Comparison of ENCODE assay signal across 16 cellular contexts in the genomic region with DNA sequence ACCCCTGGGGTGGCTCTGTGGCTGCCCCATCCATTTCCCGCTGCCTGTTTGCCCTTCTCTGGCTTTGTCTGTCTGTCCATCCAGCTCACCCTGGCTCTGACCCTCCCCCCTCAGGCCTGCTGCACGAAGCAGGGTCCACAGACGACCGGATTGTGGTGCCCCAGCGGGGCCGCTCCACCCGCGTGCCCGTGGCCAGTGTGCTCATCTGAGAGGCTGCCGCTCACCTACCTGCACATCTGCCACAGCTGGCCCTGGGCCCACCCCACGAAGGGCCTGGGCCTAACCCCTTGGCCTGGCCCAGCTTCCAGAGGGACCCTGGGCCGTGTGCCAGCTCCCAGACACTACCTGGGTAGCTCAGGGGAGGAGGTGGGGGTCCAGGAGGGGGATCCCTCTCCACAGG. TPM values are rescaled to one million over a fixed set of nuclear protein-coding genes. Genes with fewer than 3 reads are reported as not detected.
A peak's percentile ranks its signal among the peaks of the same experiment; 100 is the strongest.
DNase-seq lines count a peak whose midpoint lies in the region; ATAC-seq, FAIRE-seq and TF ChIP-seq lines count a peak whose summit lies in the region.
"Had no signal": no experiment of that assay in that cellular context is flagged by ENCODE, and none has a peak within 500 bp of the region (broad histone marks: within the 10 kb centered on the region; RNA-seq: fewer than 3 reads in every experiment).

No MANE protein-coding gene starts in this region.

- no peak for FAIRE-seq in endothelial cell of umbilical vein (lab: Jason Lieb, UNC)
- FAIRE-seq: kidney had no signal

- 73 to 82% methylated on average over 8 to 11 of the region's 12 CpGs for WGBS in upper lobe of left lung, 2 donors
- 90% methylated on average over 12 of the region's 12 CpGs for WGBS in hepatocyte (ENCODE audit: low lambda C conversion rate, missing lambda C conversion rate)

- H2AFZ ChIP-seq in endothelial cell of umbilical vein (ENCODE audit: low read depth, low read length) = no peak overlapping the region
- H2AFZ ChIP-seq in hepatocyte = no peak overlapping the region
- H2AFZ ChIP-seq: parathyroid adenoma had no signal

- ATAC-seq in RWPE2 (ENCODE audit: low read depth) (no peak), upper lobe of left lung (ENCODE audit: low FRiP score in 2 of 2) (no peak), HG03139 (IDR thresholded peaks at IDR 0.05; ENCODE audit: unreplicated experiment) (no peak)

- no peak overlapping the region for H3K27ac Mint-ChIP-seq in activated naive CD4-positive, alpha-beta T cell treated with anti-CD3 and anti-CD28 coated beads, Interleukin-2, amount 50 U/mL, for 24 hours

- no peak for TF ChIP-seq POLR2A in endothelial cell of umbilical vein (IDR thresholded peaks at IDR 0.05; ENCODE audit: low read depth, low read length)
- no peak for TF ChIP-seq POLR2A in upper lobe of left lung (IDR thresholded peaks at IDR 0.05)

- H3K4me3 Mint-ChIP-seq in activated naive CD4-positive, alpha-beta T cell treated with anti-CD3 and anti-CD28 coated beads, Interleukin-2, amount 50 U/mL, for 24 hours = peak overlapping the region; percentile 83

- H3K27me3 Mint-ChIP-seq in activated naive CD4-positive, alpha-beta T cell treated with anti-CD3 and anti-CD28 coated beads, Interleukin-2, amount 50 U/mL, for 24 hours = no peaks in the 10 kb centered on the region

- H3K9me1 ChIP-seq in endothelial cell of umbilical vein (replicated peaks; ENCODE audit: control insufficient read depth, extremely low read depth, insufficient read depth, low read length) = no peaks in the 10 kb centered on the region

- no peak for TF ChIP-seq EP300 in upper lobe of left lung (IDR thresholded peaks at IDR 0.05)

- H3K9me3 Mint-ChIP-seq in activated naive CD4-positive, alpha-beta T cell treated with anti-CD3 and anti-CD28 coated beads, Interleukin-2, amount 50 U/mL, for 24 hours = peaks cover 8% of the 10 kb centered on the region

- TSS peak; percentile 44 for BruUV-seq in endothelial cell of umbilical vein (replicated peaks; lab: Mats Ljungman, UMichigan)

- H3K4me2 ChIP-seq in endothelial cell of umbilical vein (ENCODE audit: insufficient read depth, low read length) (no peak overlapping the region), hepatocyte (no peak overlapping the region)

- H3K27ac ChIP-seq in RWPE2 (ENCODE audit: poor library complexity, severe bottlenecking) = no peak overlapping the region
- no peak overlapping the region for H3K27ac ChIP-seq in endothelial cell of umbilical vein (ENCODE audit: insufficient read depth, low read depth, low read length)
- H3K27ac ChIP-seq in upper lobe of left lung = peak overlapping the region in 3 of 4 donors; percentile 20 to 73 (median 37)
- H3K27ac ChIP-seq in colonic mucosa = no peak overlapping the region
- H3K27ac ChIP-seq in hepatocyte = no peak overlapping the region
- H3K27ac ChIP-seq: epithelial cell of prostate, parathyroid adenoma, testis had no signal

- dilution Hi-C loops in endothelial cell of umbilical vein (cut with MboI; ENCODE audit: extremely low pct_ligation_motif_present, low sequenced_read_pairs) = no loop called here

- peaks cover 28% of the 10 kb centered on the region for H3K36me3 ChIP-seq in RWPE2 (ENCODE audit: low read depth)
- peaks cover 5 to 31% of the 10 kb centered on the region in 2 experiments for H3K36me3 ChIP-seq in endothelial cell of umbilical vein (ENCODE audit: control insufficient read depth in 2 of 2, extremely low read depth in 1 of 2, insufficient read depth in 2 of 2, low read length in 2 of 2)
- peaks cover 3 to 94% (median 67%) of the 10 kb centered on the region in 4 donors for H3K36me3 ChIP-seq in upper lobe of left lung
- no peaks in the 10 kb centered on the region for H3K36me3 ChIP-seq in colonic mucosa
- no peaks in the 10 kb centered on the region for H3K36me3 ChIP-seq in hepatocyte (replicated peaks; ENCODE audit: insufficient read depth, low read depth)

- H4K20me1 ChIP-seq in endothelial cell of umbilical vein (replicated peaks; ENCODE audit: control insufficient read depth, extremely low read depth, insufficient read depth, low read length) (no peaks in the 10 kb centered on the region), hepatocyte (ENCODE audit: insufficient read depth, poor library complexity, severe bottlenecking) (no peaks in the 10 kb centered on the region)

- no peak for TF ChIP-seq CTCF in RWPE2 (IDR thresholded peaks at IDR 0.05; ENCODE audit: poor library complexity, severe bottlenecking)
- TF ChIP-seq CTCF in endothelial cell of umbilical vein (IDR thresholded peaks at IDR 0.05; ENCODE audit: extremely low read depth in 1 of 2, insufficient read depth in 1 of 2, low read depth in 1 of 2, low read length in 2 of 2) = no peak
- no peak for TF ChIP-seq CTCF in upper lobe of left lung (IDR thresholded peaks at IDR 0.05)
- TF ChIP-seq CTCF in colonic mucosa (IDR thresholded peaks at IDR 0.05) = no peak
- TF ChIP-seq CTCF in hepatocyte (IDR thresholded peaks at IDR 0.05; ENCODE audit: poor library complexity) = no peak

- H3K9ac ChIP-seq in endothelial cell of umbilical vein (replicated peaks; ENCODE audit: extremely low read depth, insufficient read depth, low read length) = no peak overlapping the region
- no peak overlapping the region for H3K9ac ChIP-seq in colonic mucosa (ENCODE audit: low read depth in 2 of 2, low read length in 2 of 2)
- H3K9ac ChIP-seq: parathyroid adenoma had no signal

- H3K4me3 ChIP-seq in RWPE2 (ENCODE audit: severe bottlenecking) (no peak overlapping the region), endothelial cell of umbilical vein (replicated peaks in 1 of 3; ENCODE audit: insufficient read depth in 1 of 3, low read depth in 1 of 3, low read length in 3 of 3) (no peak overlapping the region), upper lobe of left lung (peak overlapping the region in 3 of 4 donors; percentile 5 to 47 (median 10)), colonic mucosa (no peak overlapping the region), hepatocyte (no peak overlapping the region)
- H3K4me3 ChIP-seq: mucosa of descending colon, testis had no signal

- H3K36me3 Mint-ChIP-seq in activated naive CD4-positive, alpha-beta T cell treated with anti-CD3 and anti-CD28 coated beads, Interleukin-2, amount 50 U/mL, for 24 hours = peaks cover 37% of the 10 kb centered on the region

- H3K9me2 ChIP-seq in hepatocyte (replicated peaks; ENCODE audit: insufficient read depth) = no peaks in the 10 kb centered on the region

- H3K9me3 ChIP-seq in RWPE2 (ENCODE audit: severe bottlenecking) (no peaks in the 10 kb centered on the region), endothelial cell of umbilical vein (replicated peaks; ENCODE audit: control insufficient read depth, insufficient read depth, low read length) (no peaks in the 10 kb centered on the region), upper lobe of left lung (peaks cover 0 to 11% (median 1%) of the 10 kb centered on the region in 4 donors), colonic mucosa (no peaks in the 10 kb centered on the region), hepatocyte (ENCODE audit: low read depth) (no peaks in the 10 kb centered on the region)
- H3K9me3 ChIP-seq: testis had no signal

- H3K4me1 ChIP-seq in RWPE2 (ENCODE audit: insufficient read depth, poor library complexity, severe bottlenecking) = no peaks in the 10 kb centered on the region
- H3K4me1 ChIP-seq in endothelial cell of umbilical vein (ENCODE audit: control insufficient read depth, extremely low read depth, insufficient read depth, low read length) = no peaks in the 10 kb centered on the region
- H3K4me1 ChIP-seq in upper lobe of left lung = peaks cover 0 to 9% (median 5%) of the 10 kb centered on the region in 4 donors
- no peaks in the 10 kb centered on the region for H3K4me1 ChIP-seq in colonic mucosa
- no peaks in the 10 kb centered on the region for H3K4me1 ChIP-seq in hepatocyte (ENCODE audit: insufficient read depth)
- H3K4me1 ChIP-seq: parathyroid adenoma, testis had no signal

- H3K27me3 ChIP-seq in RWPE2 (ENCODE audit: insufficient read depth, poor library complexity, severe bottlenecking) (no peaks in the 10 kb centered on the region), endothelial cell of umbilical vein (ENCODE audit: control insufficient read depth in 2 of 2, insufficient read depth in 2 of 2, low read length in 2 of 2) (no peaks in the 10 kb centered on the region), upper lobe of left lung (no peaks in the 10 kb centered on the region), colonic mucosa (no peaks in the 10 kb centered on the region), hepatocyte (no peaks in the 10 kb centered on the region)
- H3K27me3 ChIP-seq: testis had no signal

- CTCF ChIA-PET in endothelial cell of umbilical vein (lab: Charles Lee) = interaction anchor here (1.0 to 1.4 kb wide), 2 partner anchors 10 to 34 kb away, joined by 4 to 8 read pairs; no protein-coding TSS in a partner anchor

- POLR2A ChIA-PET in endothelial cell of umbilical vein (lab: Charles Lee) = interaction anchor here (1.4 kb wide), 1 partner anchor 10 kb away, joined by 3 read pairs; no protein-coding TSS in a partner anchor

- intact Hi-C loops in endothelial cell of umbilical vein (cut with micrococcal nuclease) = no loop called here
- intact Hi-C loops in colonic mucosa (cut with DNase I) = no loop called here

- H3K4me1 Mint-ChIP-seq in activated naive CD4-positive, alpha-beta T cell treated with anti-CD3 and anti-CD28 coated beads, Interleukin-2, amount 50 U/mL, for 24 hours = peaks cover 44% of the 10 kb centered on the region

- no peaks in the 10 kb centered on the region for H3K79me2 ChIP-seq in endothelial cell of umbilical vein (ENCODE audit: control insufficient read depth, insufficient read depth, low read length)
- no peaks in the 10 kb centered on the region for H3K79me2 ChIP-seq in hepatocyte

- no peak for DNase-seq in activated naive CD4-positive, alpha-beta T cell treated with anti-CD3 and anti-CD28 coated beads, Interleukin-2, amount 50 U/mL, for 16 hours
- DNase-seq in RWPE2 (ENCODE audit: low spot score) (peak; percentile 55), endothelial cell of umbilical vein (ENCODE audit: low read depth, low spot score) (no peak), upper lobe of left lung (peak in 1 of 2 donors; percentile 74), colonic mucosa (no peak), hepatocyte (ENCODE audit: low spot score) (no peak)
- DNase-seq: DMS79, kidney, NCI-H446 treated with DMSO at 0.1 percent for 48 hours, testis had no signal

RNA-seq across cellular contexts. Expression of gene LAT, which starts 0.8 kb away (rescaled TPM):
- total RNA-seq in endothelial cell of umbilical vein = 4.5 and 6.6 TPM in 2 replicates
- 5.9 and 10.1 TPM in 2 replicates for polyA plus RNA-seq in endothelial cell of umbilical vein
- 1.4 and 1.9 TPM in 2 replicates for polyA plus RNA-seq in endothelial cell of umbilical vein (2011; cell fraction: cytosol; rRNA removed)
- 37.9 and 42.9 TPM in 2 replicates for polyA plus RNA-seq in endothelial cell of umbilical vein (2011; cell fraction: nucleus; rRNA removed)
- 2.7 and 4.0 TPM in 2 replicates for polyA plus RNA-seq in endothelial cell of umbilical vein (2012)
- polyA minus RNA-seq in endothelial cell of umbilical vein = 2.2 and 2.5 TPM in 2 replicates
- polyA minus RNA-seq in endothelial cell of umbilical vein (2011; cell fraction: cytosol; rRNA and poly(A)+ RNA removed) = not detected
- polyA minus RNA-seq in endothelial cell of umbilical vein (2011; cell fraction: nucleus; rRNA and poly(A)+ RNA removed) = 2.4 and 6.3 TPM in 2 replicates
- total RNA-seq in upper lobe of left lung = 10 to 100 TPM in 4 of 6 donors, 1 to 10 TPM in 2; 3.5 to 70.2 (median 17.5) TPM
- total RNA-seq in colonic mucosa = 1 to 10 TPM; 3.7 to 7.3 TPM
- 1.00 and 3.9 TPM in 2 replicates for total RNA-seq in hepatocyte
- polyA plus RNA-seq in hepatocyte = 2.4 and 6.9 TPM in 2 replicates

RNA-seq across cellular contexts. Expression of gene SPNS1, which starts 9.5 kb away (rescaled TPM):
- total RNA-seq in endothelial cell of umbilical vein (63.7 and 65.2 TPM in 2 replicates), upper lobe of left lung (10 to 100 TPM; 23.4 to 84.7 (median 68.7) TPM), colonic mucosa (10 to 100 TPM; 30.3 to 56.3 TPM), hepatocyte (36.6 and 42.8 TPM in 2 replicates)
- polyA plus RNA-seq in endothelial cell of umbilical vein (133 and 164 TPM in 2 replicates), hepatocyte (140 and 146 TPM in 2 replicates)
- polyA plus RNA-seq in endothelial cell of umbilical vein (2011; cell fraction: cytosol; rRNA removed) = 39.7 and 59.8 TPM in 2 replicates
- 77.3 and 87.0 TPM in 2 replicates for polyA plus RNA-seq in endothelial cell of umbilical vein (2011; cell fraction: nucleus; rRNA removed)
- 45.4 and 53.9 TPM in 2 replicates for polyA plus RNA-seq in endothelial cell of umbilical vein (2012)
- polyA minus RNA-seq in endothelial cell of umbilical vein = 67.6 and 79.9 TPM in 2 replicates
- polyA minus RNA-seq in endothelial cell of umbilical vein (2011; cell fraction: cytosol; rRNA and poly(A)+ RNA removed) = 45.2 TPM
- 18.5 and 26.3 TPM in 2 replicates for polyA minus RNA-seq in endothelial cell of umbilical vein (2011; cell fraction: nucleus; rRNA and poly(A)+ RNA removed)

RNA-seq across cellular contexts. Expression of gene NFATC2IP, which starts 33.4 kb away (rescaled TPM):
- 64.8 and 69.6 TPM in 2 replicates for total RNA-seq in endothelial cell of umbilical vein
- 60.8 and 64.1 TPM in 2 replicates for polyA plus RNA-seq in endothelial cell of umbilical vein
- polyA plus RNA-seq in endothelial cell of umbilical vein (2011; cell fraction: cytosol; rRNA removed) = 25.0 and 33.6 TPM in 2 replicates
- 251 and 257 TPM in 2 replicates for polyA plus RNA-seq in endothelial cell of umbilical vein (2011; cell fraction: nucleus; rRNA removed)
- 32.1 and 39.0 TPM in 2 replicates for polyA plus RNA-seq in endothelial cell of umbilical vein (2012)
- polyA minus RNA-seq in endothelial cell of umbilical vein = 77.2 and 88.0 TPM in 2 replicates
- 15.9 TPM for polyA minus RNA-seq in endothelial cell of umbilical vein (2011; cell fraction: cytosol; rRNA and poly(A)+ RNA removed)
- polyA minus RNA-seq in endothelial cell of umbilical vein (2011; cell fraction: nucleus; rRNA and poly(A)+ RNA removed) = 67.1 and 91.5 TPM in 2 replicates
- total RNA-seq in upper lobe of left lung = 10 to 100 TPM; 24.6 to 62.9 (median 34.9) TPM
- 10 to 100 TPM; 33.3 to 57.1 TPM for total RNA-seq in colonic mucosa
- 17.3 and 17.4 TPM in 2 replicates for total RNA-seq in hepatocyte
- polyA plus RNA-seq in hepatocyte = 19.7 and 22.3 TPM in 2 replicates

RNA-seq across cellular contexts. Expression of gene CD19, which starts 52.3 kb away (rescaled TPM):
- total RNA-seq in endothelial cell of umbilical vein (not detected in 2 replicates), upper lobe of left lung (1 to 10 TPM in 2 of 6 donors, under 1 TPM in 3, not detected in 1; 0.46 to 1.4 (median 0.89) TPM), colonic mucosa (under 1 TPM; 0.40 to 0.74 TPM), hepatocyte (not detected in 2 replicates)
- polyA plus RNA-seq in endothelial cell of umbilical vein (0.06 TPM in 2 replicates), hepatocyte (not detected in 2 replicates)
- 0.03 TPM in 1 of 2 replicates, not detected in the other for polyA plus RNA-seq in endothelial cell of umbilical vein (2011; cell fraction: cytosol; rRNA removed)
- not detected in 2 replicates for polyA plus RNA-seq in endothelial cell of umbilical vein (2011; cell fraction: nucleus; rRNA removed)
- 0.16 TPM in 1 of 2 replicates, not detected in the other for polyA plus RNA-seq in endothelial cell of umbilical vein (2012)
- polyA minus RNA-seq in endothelial cell of umbilical vein = not detected in 2 replicates
- not detected for polyA minus RNA-seq in endothelial cell of umbilical vein (2011; cell fraction: cytosol; rRNA and poly(A)+ RNA removed)
- polyA minus RNA-seq in endothelial cell of umbilical vein (2011; cell fraction: nucleus; rRNA and poly(A)+ RNA removed) = not detected in 2 replicates
- total RNA-seq: cerebellum had no signal

RNA-seq across cellular contexts. Expression of gene RABEP2, which starts 59.1 kb away (rescaled TPM):
- total RNA-seq in endothelial cell of umbilical vein (36.0 and 37.4 TPM in 2 replicates), upper lobe of left lung (100 to 1,000 TPM in 1 of 6 donors, 10 to 100 TPM in 5; 25.6 to 115 (median 33.0) TPM), colonic mucosa (10 to 100 TPM; 24.5 to 47.4 TPM), hepatocyte (27.5 and 37.2 TPM in 2 replicates)
- polyA plus RNA-seq in endothelial cell of umbilical vein (25.9 and 27.3 TPM in 2 replicates), hepatocyte (25.9 and 30.3 TPM in 2 replicates)
- polyA plus RNA-seq in endothelial cell of umbilical vein (2011; cell fraction: cytosol; rRNA removed) = 19.0 and 28.9 TPM in 2 replicates
- 35.6 and 42.8 TPM in 2 replicates for polyA plus RNA-seq in endothelial cell of umbilical vein (2011; cell fraction: nucleus; rRNA removed)
- 15.3 and 19.3 TPM in 2 replicates for polyA plus RNA-seq in endothelial cell of umbilical vein (2012)
- 11.4 and 13.6 TPM in 2 replicates for polyA minus RNA-seq in endothelial cell of umbilical vein
- polyA minus RNA-seq in endothelial cell of umbilical vein (2011; cell fraction: cytosol; rRNA and poly(A)+ RNA removed) = 5.3 TPM
- 7.4 and 16.4 TPM in 2 replicates for polyA minus RNA-seq in endothelial cell of umbilical vein (2011; cell fraction: nucleus; rRNA and poly(A)+ RNA removed)

Comparison
In these comparisons a context has a peak if more than half of its experiments do, and no peak if none do; other contexts are left out.
1. H3K27ac ChIP-seq: peak in upper lobe of left lung (3 of 4); none in RWPE2 (single experiment), endothelial cell of umbilical vein (single experiment), colonic mucosa (single experiment) and hepatocyte (single experiment).
2. H3K4me3 ChIP-seq: peak in upper lobe of left lung (3 of 4); none in RWPE2 (single experiment), endothelial cell of umbilical vein (0 of 3), colonic mucosa (single experiment) and hepatocyte (single experiment).